Comparison of ENCODE assay signal across 8 cellular contexts in the genomic region with DNA sequence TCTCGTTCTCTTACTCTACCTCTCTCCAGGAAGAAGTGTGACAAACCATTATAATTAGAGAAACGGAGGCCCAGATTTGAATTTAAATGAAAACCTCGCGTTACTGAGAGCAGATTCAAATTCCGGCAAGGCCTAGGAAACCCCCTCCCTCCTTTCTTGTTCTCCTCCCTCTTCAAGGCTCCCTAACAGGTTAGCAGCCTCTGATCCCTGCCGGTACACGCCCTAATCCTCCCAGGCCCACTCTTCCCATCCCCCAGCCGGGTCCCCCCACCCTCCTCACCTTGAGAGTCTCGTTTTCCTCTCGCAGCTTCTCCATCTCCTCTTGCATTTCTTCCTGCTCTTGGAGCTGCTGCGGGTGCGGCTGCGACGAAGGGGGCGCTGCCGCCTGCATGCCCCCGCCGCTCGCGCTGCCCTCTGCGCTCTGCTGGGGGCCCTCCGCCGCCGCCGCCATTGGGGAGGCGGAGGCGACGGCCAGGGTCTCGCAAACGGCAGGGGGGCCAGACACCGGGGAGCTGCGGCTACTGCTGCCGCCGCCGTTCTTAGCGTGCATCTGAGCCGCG. TPM values are rescaled to one million over a fixed set of nuclear protein-coding genes. Genes with fewer than 3 reads are reported as not detected.
DNase-seq lines count a peak whose midpoint lies in the region.

No MANE protein-coding gene starts in this region.

- H2AFZ ChIP-seq in GM23248: peak overlapping the region; percentile 90

- peak overlapping the region; percentile 50 for H3K9ac ChIP-seq in GM23248
- H3K9ac ChIP-seq in iPS-20b (ENCODE audit: low read depth, low read length): peak overlapping the region; percentile 61; the same call in 1 of the 2 replicates
- peak overlapping the region; percentile 82 for H3K9ac ChIP-seq in skeletal muscle satellite cell (ENCODE audit: low read depth, low read length)

- peak overlapping the region; percentile 80 for H3K4me3 ChIP-seq in GM23248
- H3K4me3 ChIP-seq in iPS-20b (ENCODE audit: low read length): peak overlapping the region; percentile 87
- peak overlapping the region; percentile 87 for H3K4me3 ChIP-seq in skeletal muscle satellite cell (ENCODE audit: low read length)

- in situ Hi-C loops in GM23248 (cut with MboI): no loop called here

- DNase-seq in DMS53 (lab: John Stamatoyannopoulos, UW) (peak; percentile 60), DMS53 treated with DMSO at 0.1 percent for 48 hours (lab: John Stamatoyannopoulos, UW; ENCODE audit: unreplicated experiment) (no peak), GM23248 (peak; percentile 66), NCI-H2227 (lab: John Stamatoyannopoulos, UW; ENCODE audit: unreplicated experiment) (peak; percentile 67), astrocyte of the hippocampus (ENCODE audit: low read depth, low spot score) (peak; percentile 81), NCI-H187 treated with DMSO at 0.1 percent for 48 hours (lab: John Stamatoyannopoulos, UW) (no peak)

- no peaks in the 10 kb centered on the region for H3F3A ChIP-seq in GM23248 (ENCODE audit: insufficient read depth)

- no peaks in the 10 kb centered on the region for H3K36me3 ChIP-seq in GM23248 (ENCODE audit: low read depth)
- peaks cover 37% of the 10 kb centered on the region for H3K36me3 ChIP-seq in iPS-20b (ENCODE audit: insufficient read depth, low read depth, low read length)
- H3K36me3 ChIP-seq in skeletal muscle satellite cell (ENCODE audit: insufficient read depth, low read length): peaks cover 22% of the 10 kb centered on the region

- no peaks in the 10 kb centered on the region for H3K9me2 ChIP-seq in GM23248 (ENCODE audit: insufficient read depth)

- H3K27me3 ChIP-seq in GM23248 (replicated peaks; ENCODE audit: insufficient read depth) (no peaks in the 10 kb centered on the region), iPS-20b (ENCODE audit: insufficient read depth, low read length) (peaks cover 40% of the 10 kb centered on the region), skeletal muscle satellite cell (ENCODE audit: control insufficient read depth, insufficient read depth, low read length) (no peaks in the 10 kb centered on the region)

- no peaks in the 10 kb centered on the region for H4K20me1 ChIP-seq in GM23248 (ENCODE audit: insufficient read depth)

- H3K4me1 ChIP-seq in GM23248 (ENCODE audit: insufficient read depth): peaks cover 6% of the 10 kb centered on the region; the same call in 1 of the 2 replicates
- H3K4me1 ChIP-seq in iPS-20b (ENCODE audit: insufficient read depth, low read length): no peaks in the 10 kb centered on the region; the same call in 1 of the 2 replicates
- peaks cover 19% of the 10 kb centered on the region for H3K4me1 ChIP-seq in skeletal muscle satellite cell (ENCODE audit: control insufficient read depth, insufficient read depth, low read length)

- H3K4me2 ChIP-seq in GM23248 (ENCODE audit: unreplicated experiment) (peak overlapping the region; percentile 84), skeletal muscle satellite cell (ENCODE audit: low read length) (peak overlapping the region; percentile 86)

- no peaks in the 10 kb centered on the region for H3K79me2 ChIP-seq in GM23248 (ENCODE audit: insufficient read depth)

- H3K27ac ChIP-seq in GM23248 (no peak overlapping the region), iPS-20b (ENCODE audit: low read length) (no peak overlapping the region)

- WGBS in GM23248 (ENCODE audit: low coverage in 1 of 2, low lambda C conversion rate in 2 of 2, missing lambda C conversion rate in 2 of 2), 2 experiments: 1 to 2% methylated on average over 37 to 38 of the region's 38 CpGs

- H3K9me3 ChIP-seq in GM23248 (ENCODE audit: low read depth) (no peaks in the 10 kb centered on the region), iPS-20b (ENCODE audit: insufficient read depth, low read depth, low read length) (no peaks in the 10 kb centered on the region), skeletal muscle satellite cell (replicated peaks; ENCODE audit: low read length) (no peaks in the 10 kb centered on the region)

RNA-seq across cellular contexts. Expression of a gene that starts 56.1 kb away (rescaled TPM):
- 1.4 and 3.2 TPM in 2 replicates for total RNA-seq in GM23248 (2014; rRNA removed; shearing (Covaris generic))
- 0.39 and 1.1 TPM in 2 replicates for polyA plus RNA-seq in GM23248 (2016; fragmentation: Nextera tagmentation; extraction: Ambion mirVana)
- total RNA-seq in skeletal muscle satellite cell (2012; rRNA removed): 2.0 TPM in 2 replicates

Comparison
In these comparisons a context has a peak if more than half of its experiments do, and no peak if none do; other contexts are left out.
1. DNase-seq: peak in DMS53 (single experiment), GM23248 (single experiment), NCI-H2227 (single experiment) and astrocyte of the hippocampus (single experiment); none in DMS53 treated with DMSO at 0.1 percent for 48 hours (single experiment) and NCI-H187 treated with DMSO at 0.1 percent for 48 hours (single experiment).
2. Peak in every context shown above with its lines, with median percentiles within 50 percentile points of each other: H3K4me3 ChIP-seq and H3K9ac ChIP-seq.